In genomic region chr6:19837511-19838441, GRCh38 we compare ENCODE assay signal across 9 cellular contexts. TPM values are rescaled to one million over a fixed set of nuclear protein-coding genes. Genes with fewer than 3 reads are reported as not detected.
DNase-seq lines count a peak whose midpoint lies in the region; ATAC-seq, FAIRE-seq and TF ChIP-seq lines count a peak whose summit lies in the region.
"Had no signal": no experiment of that assay in that cellular context is flagged by ENCODE, and none has a peak within 500 bp of the region (broad histone marks: within the 10 kb centered on the region; RNA-seq: fewer than 3 reads in every experiment).

No MANE protein-coding gene starts in this region.

- peak; percentile 34 for ATAC-seq in HG03354 (IDR thresholded peaks at IDR 0.05; ENCODE audit: poor library complexity, severe bottlenecking, unreplicated experiment)
- ATAC-seq in right lobe of liver: peak; percentile 19 to 54 (median 49)

- WGBS in right lobe of liver (ENCODE audit: insufficient coverage, low coverage, low lambda C conversion rate, missing lambda C conversion rate): no CpG with 5 or more reads among the region's 122 CpGs

- H3K4me3 ChIP-seq in ACC112 (ENCODE audit: low read depth, low read length) (peak overlapping the region; percentile 70), colonic mucosa (peak overlapping the region; percentile 61), right lobe of liver (peak overlapping the region; percentile 31 to 48 (median 34))

- peak overlapping the region; percentile 70 for H2AFZ ChIP-seq in ACC112 (ENCODE audit: low read length, unreplicated experiment)

- H3K9me3 ChIP-seq in colonic mucosa: no peaks in the 10 kb centered on the region
- no peaks in the 10 kb centered on the region for H3K9me3 ChIP-seq in right lobe of liver

- intact Hi-C loops in colonic mucosa (cut with DNase I) (no loop called here), right lobe of liver (cut with DNase I) (no loop called here)

- no peak for TF ChIP-seq CTCF in colonic mucosa (IDR thresholded peaks at IDR 0.05)
- no peak for TF ChIP-seq CTCF in right lobe of liver (IDR thresholded peaks at IDR 0.05)

- H3K79me2 ChIP-seq in ACC112 (ENCODE audit: control insufficient read depth, insufficient read depth, low read length, unreplicated experiment): no peaks in the 10 kb centered on the region

- H3K27me3 ChIP-seq in ACC112 (ENCODE audit: insufficient read depth, low read length) (peaks cover 89% of the 10 kb centered on the region), colonic mucosa (peaks cover 10% of the 10 kb centered on the region), right lobe of liver (peaks cover 0 to 12% of the 10 kb centered on the region in 2 donors)

- H3K9ac ChIP-seq in colonic mucosa (ENCODE audit: low read depth in 2 of 2, low read length in 2 of 2): peak overlapping the region; percentile 69 to 89

- H3K36me3 ChIP-seq in ACC112 (ENCODE audit: insufficient read depth, low read length) (no peaks in the 10 kb centered on the region), colonic mucosa (no peaks in the 10 kb centered on the region), right lobe of liver (no peaks in the 10 kb centered on the region)

- no peak for FAIRE-seq in urothelium cell line (lab: Jason Lieb, UNC)

- H3K27ac ChIP-seq in ACC112 (ENCODE audit: low read depth, low read length) (no peak overlapping the region), colonic mucosa (peak overlapping the region; percentile 40), right lobe of liver (peak overlapping the region in 2 of 3 donors; percentile 7 to 60)

- no peak for TF ChIP-seq POLR2A in right lobe of liver (IDR thresholded peaks at IDR 0.05)

- DNase-seq in colonic mucosa (peak; percentile 20), right lobe of liver (peak in 2 of 3 donors; percentile 37 to 51), urothelium cell line (ENCODE audit: low spot score) (peak; percentile 39), NCI-H1092 (lab: John Stamatoyannopoulos, UW) (no peak), DMS79 treated with DMSO at 0.1 percent for 48 hours (lab: John Stamatoyannopoulos, UW) (no peak)
- DNase-seq in stimulated activated CD8-positive, alpha-beta memory T cell treated with anti-CD3 and anti-CD28 coated beads, Interleukin-4, amount 100 ng/mL, for 48 hours: no peak
- DNase-seq: activated T-cell treated with anti-CD3 and anti-CD28 coated beads, Interleukin-2, amount 50 U/mL, for 72 hours had no signal

- H3K4me1 ChIP-seq in ACC112 (ENCODE audit: control insufficient read depth, insufficient read depth, low read length, unreplicated experiment) (no peaks in the 10 kb centered on the region), colonic mucosa (no peaks in the 10 kb centered on the region), right lobe of liver (peaks cover 0 to 13% (median 2%) of the 10 kb centered on the region in 4 donors)

RNA-seq across cellular contexts. Expression of gene ID4, which starts 0.6 kb away (rescaled TPM):
- total RNA-seq in colonic mucosa (1 to 10 TPM; 2.4 to 5.3 TPM), right lobe of liver (1 to 10 TPM in 3 of 6 experiments, under 1 TPM in 3; 0.39 to 5.5 (median 1.3) TPM)
- total RNA-seq: activated T-cell treated with anti-CD3 and anti-CD28 coated beads, Interleukin-2, amount 50 U/mL, for 72 hours had no signal

Comparison
In these comparisons a context has a peak if more than half of its experiments do, and no peak if none do; other contexts are left out.
1. DNase-seq: peak in colonic mucosa (single experiment), right lobe of liver (2 of 3) and urothelium cell line (single experiment); none in stimulated activated CD8-positive, alpha-beta memory T cell treated with anti-CD3 and anti-CD28 coated beads, Interleukin-4, amount 100 ng/mL, for 48 hours (single experiment), NCI-H1092 (single experiment) and DMS79 treated with DMSO at 0.1 percent for 48 hours (single experiment).
2. Peak in every context shown above with its lines, with median percentiles within 50 percentile points of each other: H3K4me3 ChIP-seq.